ENCODE assay signal across 8 cellular contexts in the genomic region with DNA sequence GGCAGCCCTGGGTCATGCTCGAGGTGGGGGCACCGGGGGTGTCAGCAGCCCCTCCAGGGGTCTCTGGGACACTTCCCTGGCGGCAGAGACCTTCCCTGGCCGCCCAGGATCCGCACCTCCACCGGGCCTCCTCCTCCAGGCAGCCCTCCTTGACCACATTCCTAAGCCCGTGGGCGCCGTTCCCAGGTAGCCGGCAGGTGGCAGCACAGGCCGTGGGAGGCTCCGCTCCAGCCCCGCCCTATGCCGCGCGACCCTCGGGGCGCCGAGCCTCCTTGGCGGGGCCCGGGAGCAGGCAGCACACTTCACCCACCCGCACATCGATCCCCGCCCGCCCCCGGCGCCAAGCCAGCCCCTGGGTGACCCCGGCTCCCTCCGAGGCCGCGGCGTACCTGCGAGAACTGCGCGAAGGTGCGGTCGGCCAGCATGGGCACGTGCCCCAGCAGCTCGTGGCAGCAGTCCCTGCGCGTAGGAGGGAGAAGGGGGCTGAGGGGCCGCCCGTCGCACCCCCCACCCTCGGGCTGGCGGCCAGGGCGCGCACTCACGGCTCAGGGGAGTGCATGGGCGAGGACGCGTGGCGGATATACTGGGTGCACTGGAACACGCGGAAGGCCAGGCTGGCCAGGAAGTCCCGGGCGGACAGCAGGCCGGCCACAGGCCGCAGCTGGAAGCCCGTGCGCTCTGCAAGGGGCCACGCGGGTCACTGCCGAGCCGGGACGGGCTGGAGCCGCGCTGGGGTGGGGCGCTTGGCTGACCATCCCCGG. TPM values are rescaled to one million over a fixed set of nuclear protein-coding genes. Genes with fewer than 3 reads are reported as not detected.
DNase-seq lines count a peak whose midpoint lies in the region; ATAC-seq, FAIRE-seq and TF ChIP-seq lines count a peak whose summit lies in the region.

No MANE protein-coding gene starts in this region.

- H3K9ac ChIP-seq in K562 (ENCODE audit: insufficient read depth in 1 of 2, low read depth in 2 of 2, low read length in 2 of 2): no peak overlapping the region
- H3K9ac ChIP-seq in liver (ENCODE audit: low read depth in 1 of 2, low read length in 2 of 2): no peak overlapping the region

- WGBS in K562 (ENCODE audit: insufficient coverage, low coverage, missing lambda C conversion rate): 27% methylated on average over 41 of the region's 70 CpGs
- WGBS in liver: 5% methylated on average over 70 of the region's 70 CpGs
- 14 to 15% methylated on average over 12 to 28 of the region's 70 CpGs for WGBS in testis, 2 donors

- no peak for TF ChIP-seq EP300 in K562 (IDR thresholded peaks at IDR 0.05; ENCODE audit: low read length)

- H3K9me3 ChIP-seq in K562 (replicated peaks; ENCODE audit: control insufficient read depth, insufficient read depth, low read depth, low read length) (no peaks in the 10 kb centered on the region), liver (ENCODE audit: control insufficient read depth in 4 of 4, low read length in 3 of 4) (no peaks in the 10 kb centered on the region), testis (no peaks in the 10 kb centered on the region)

- CTCF ChIA-PET in RWPE1 (lab: Yijun Ruan, JAX): interaction anchor here (0.8 to 4.5 kb wide), 6 partner anchors 11 to 726 kb away, joined by 3 to 25 read pairs (median 4); no protein-coding TSS in a partner anchor
- CTCF ChIA-PET in K562 (lab: Yijun Ruan, JAX; ENCODE audit: low intra/inter-chr PET ratio): interaction anchor here (0.7 to 0.8 kb wide), 2 partner anchors 253 to 254 kb away, joined by 3 to 4 read pairs; no protein-coding TSS in a partner anchor

- no peaks in the 10 kb centered on the region for H3K9me1 ChIP-seq in K562 (ENCODE audit: control insufficient read depth, insufficient read depth, low read length)

- H3K27ac ChIP-seq in RWPE1 (0 out of 2 replicates have a peak overlapping the region, but pooled peaks have one; percentile 16), K562 (ENCODE audit: extremely low read depth, low read depth, low read length) (no peak overlapping the region), liver (ENCODE audit: low read depth in 1 of 2, low read length in 2 of 2) (no peak overlapping the region), testis (no peak overlapping the region)

- H3K4me1 ChIP-seq in K562 (replicated peaks in 1 of 2; ENCODE audit: control insufficient read depth in 2 of 2, insufficient read depth in 2 of 2, low read length in 2 of 2) (peaks cover 0 to 65% of the 10 kb centered on the region in 2 experiments; a peak in 2 of 5 replicates), liver (ENCODE audit: control insufficient read depth in 4 of 4, insufficient read depth in 4 of 4, low read length in 3 of 4) (peaks cover 0 to 56% (median 22%) of the 10 kb centered on the region in 4 donors), testis (peaks cover 16% of the 10 kb centered on the region)

- intact Hi-C loops in K562 (cut with micrococcal nuclease) (no loop called here), testis (cut with DNase I; ENCODE audit: low total_unique reads) (no loop called here)

- TF ChIP-seq RAD21 in K562 (CRISPR knock-in tag; conservative IDR thresholded peaks at IDR 0.05 in 1 of 2, IDR thresholded peaks at IDR 0.05 in 1 of 2): peak; percentile 21 to 57; a peak in 3 of 4 replicates
- peak in 1 of 2 donors; percentile 54 for TF ChIP-seq RAD21 in liver (IDR thresholded peaks at IDR 0.05)

- H3K4me2 ChIP-seq in K562 (ENCODE audit: insufficient read depth, low read length): no peak overlapping the region

- peak; percentile 81 for TF ChIP-seq CTCF in RWPE1 (conservative IDR thresholded peaks at IDR 0.05; ENCODE audit: low read depth)
- TF ChIP-seq CTCF in K562 (IDR thresholded peaks at IDR 0.05 in 2 of 3, conservative IDR thresholded peaks at IDR 0.05 in 1 of 3; ENCODE audit: insufficient read depth in 2 of 3, low read depth in 1 of 3, low read length in 3 of 3): peak; percentile 49 to 75 (median 59); a peak in 5 of 6 replicates
- peak; percentile 39 for TF ChIP-seq CTCF in liver (IDR thresholded peaks at IDR 0.05; ENCODE audit: low read depth, low read length, missing input control)
- TF ChIP-seq CTCF in testis (IDR thresholded peaks at IDR 0.05): peak in 2 of 3 experiments; percentile 31 to 47

- no peak for TF ChIP-seq POLR2A in K562 (conservative IDR thresholded peaks at IDR 0.05)
- TF ChIP-seq POLR2A in testis (IDR thresholded peaks at IDR 0.05): no peak

- peaks cover 7% of the 10 kb centered on the region for H4K20me1 ChIP-seq in K562 (replicated peaks; ENCODE audit: control insufficient read depth, insufficient read depth, low read length)

- no peak overlapping the region for H2AFZ ChIP-seq in K562 (ENCODE audit: low read depth, low read length)

- DNase-seq in GM03348 (ENCODE audit: low spot score) (peak; percentile 59), RWPE1 (ENCODE audit: low spot score) (no peak), K562 (ENCODE audit: extremely low read depth in 1 of 4, low spot score in 3 of 4) (peak; percentile 35 to 76 (median 65)), testis (peak; percentile 51)

- ATAC-seq in K562 (peak; percentile 83), GM21737 (IDR thresholded peaks at IDR 0.05; ENCODE audit: unreplicated experiment) (no peak), HG02759 (IDR thresholded peaks at IDR 0.05; ENCODE audit: unreplicated experiment) (no peak), GM18868 (IDR thresholded peaks at IDR 0.05; ENCODE audit: unreplicated experiment) (no peak)

- H3K4me3 ChIP-seq in K562: no peak overlapping the region
- peak overlapping the region in 1 of 3 donors; percentile 7 for H3K4me3 ChIP-seq in liver (ENCODE audit: low read depth in 1 of 3, low read length in 3 of 3)
- peak overlapping the region; percentile 18 to 23 for H3K4me3 ChIP-seq in testis

- in situ Hi-C loops in K562 (cut with MboI): no loop called here

- no TSS peak for BruUV-seq in K562 (replicated peaks; lab: Mats Ljungman, UMichigan)

- H3K36me3 ChIP-seq in K562 (ENCODE audit: control insufficient read depth, insufficient read depth, low read length) (no peaks in the 10 kb centered on the region), liver (ENCODE audit: control insufficient read depth in 4 of 4, insufficient read depth in 3 of 4, low read depth in 1 of 4, low read length in 3 of 4) (no peaks in the 10 kb centered on the region), testis (ENCODE audit: low read depth, missing control alignments) (no peaks in the 10 kb centered on the region)

- no peaks in the 10 kb centered on the region for H3K79me2 ChIP-seq in K562 (ENCODE audit: control insufficient read depth, insufficient read depth, low read length)

- POLR2A ChIA-PET in RWPE1 (lab: Yijun Ruan, JAX; ENCODE audit: low non-redundant PET): no interaction called here
- POLR2A ChIA-PET in K562 (lab: Yijun Ruan, JAX): no interaction called here

- no peak for FAIRE-seq in K562 (lab: Jason Lieb, UNC)

- peaks cover 0 to 31% of the 10 kb centered on the region in 2 experiments; a peak in 3 of 5 replicates for H3K27me3 ChIP-seq in K562 (ENCODE audit: control insufficient read depth in 2 of 2, insufficient read depth in 2 of 2, low read length in 2 of 2)
- H3K27me3 ChIP-seq in liver (ENCODE audit: control insufficient read depth in 4 of 4, insufficient read depth in 4 of 4, low read length in 3 of 4): no peaks in the 10 kb centered on the region
- no peaks in the 10 kb centered on the region for H3K27me3 ChIP-seq in testis

RNA-seq across cellular contexts. Expression of a gene that starts 5.3 kb away (rescaled TPM):
- total RNA-seq in K562 (2011; cell fraction: chromatin; rRNA removed; ENCODE audit: low replicate concordance): not detected in 2 replicates
- not detected in 2 replicates for total RNA-seq in K562 (2011; cell fraction: nucleolus; rRNA removed)
- not detected in 2 replicates for total RNA-seq in K562 (2011; cell fraction: nucleoplasm; rRNA removed)
- not detected in 2 replicates for total RNA-seq in K562 (2014; rRNA removed)
- total RNA-seq in K562 (2014; rRNA removed; fragmentation: Illumina TruSeq; extraction: Trizol): not detected in 2 replicates
- total RNA-seq in K562 (2015; rRNA removed; fragmentation: Illumina TruSeq; extraction: Trizol): not detected in 2 replicates
- not detected in 2 replicates for total RNA-seq in K562 (2021)
- not detected in 2 replicates for polyA plus RNA-seq in K562 (2011; rRNA removed)
- not detected in 2 replicates for polyA plus RNA-seq in K562 (2011; cell fraction: cytosol; rRNA removed)
- polyA plus RNA-seq in K562 (2011; cell fraction: nucleus; rRNA removed): not detected in 2 replicates
- not detected in 2 replicates for polyA plus RNA-seq in K562 (2012)
- polyA plus RNA-seq in K562 (2014; fragmentation: Illumina TruSeq; extraction: Trizol): not detected in 2 replicates
- not detected for polyA plus RNA-seq in K562 (2014; fragmentation: Nextera tagmentation; extraction: Ambion mirVana)
- polyA plus RNA-seq in K562 (2014; rRNA removed): not detected in 2 replicates
- polyA minus RNA-seq in K562 (2011; rRNA and poly(A)+ RNA removed): not detected in 2 replicates
- not detected in 2 replicates for polyA minus RNA-seq in K562 (2011; cell fraction: cytosol; rRNA and poly(A)+ RNA removed)
- polyA minus RNA-seq in K562 (2011; cell fraction: nucleus; rRNA and poly(A)+ RNA removed): not detected in 2 replicates
- under 1 TPM in 1 of 2 donors, not detected in 1; 0.37 TPM for total RNA-seq in liver
- under 1 TPM in 1 of 2 donors, not detected in 1; 0.16 TPM for polyA plus RNA-seq in liver
- not detected for total RNA-seq in testis
- not detected for polyA plus RNA-seq in testis (ENCODE audit: insufficient read depth, low read depth, low replicate concordance)

RNA-seq across cellular contexts. Expression of a gene that starts 5.3 kb away (rescaled TPM):
- not detected in 2 replicates for total RNA-seq in K562 (2011; cell fraction: chromatin; rRNA removed; ENCODE audit: low replicate concordance)
- not detected in 2 replicates for total RNA-seq in K562 (2011; cell fraction: nucleolus; rRNA removed)
- not detected in 2 replicates for total RNA-seq in K562 (2011; cell fraction: nucleoplasm; rRNA removed)
- not detected in 2 replicates for total RNA-seq in K562 (2014; rRNA removed)
- not detected in 2 replicates for total RNA-seq in K562 (2014; rRNA removed; fragmentation: Illumina TruSeq; extraction: Trizol)
- not detected in 2 replicates for total RNA-seq in K562 (2015; rRNA removed; fragmentation: Illumina TruSeq; extraction: Trizol)
- not detected in 2 replicates for total RNA-seq in K562 (2021)
- polyA plus RNA-seq in K562 (2011; rRNA removed): not detected in 2 replicates
- polyA plus RNA-seq in K562 (2011; cell fraction: cytosol; rRNA removed): 0.06 TPM in 1 of 2 replicates, not detected in the other
- polyA plus RNA-seq in K562 (2011; cell fraction: nucleus; rRNA removed): not detected in 2 replicates
- not detected in 2 replicates for polyA plus RNA-seq in K562 (2012)
- polyA plus RNA-seq in K562 (2014; fragmentation: Illumina TruSeq; extraction: Trizol): not detected in 2 replicates
- polyA plus RNA-seq in K562 (2014; fragmentation: Nextera tagmentation; extraction: Ambion mirVana): not detected
- not detected in 2 replicates for polyA plus RNA-seq in K562 (2014; rRNA removed)
- not detected in 2 replicates for polyA minus RNA-seq in K562 (2011; rRNA and poly(A)+ RNA removed)
- not detected in 2 replicates for polyA minus RNA-seq in K562 (2011; cell fraction: cytosol; rRNA and poly(A)+ RNA removed)
- polyA minus RNA-seq in K562 (2011; cell fraction: nucleus; rRNA and poly(A)+ RNA removed): not detected in 2 replicates
- total RNA-seq in liver: not detected
- polyA plus RNA-seq in liver: under 1 TPM; 0.13 to 0.24 TPM
- total RNA-seq in testis: 1 to 10 TPM; 1.1 to 2.0 TPM
- polyA plus RNA-seq in testis (ENCODE audit: insufficient read depth, low read depth, low replicate concordance): 1.2 TPM

RNA-seq across cellular contexts. Expression of a gene that starts 27.1 kb away (rescaled TPM):
- total RNA-seq in K562 (2011; cell fraction: chromatin; rRNA removed; ENCODE audit: low replicate concordance): not detected in 2 replicates
- not detected in 2 replicates for total RNA-seq in K562 (2011; cell fraction: nucleolus; rRNA removed)
- not detected in 2 replicates for total RNA-seq in K562 (2011; cell fraction: nucleoplasm; rRNA removed)
- total RNA-seq in K562 (2014; rRNA removed) (not detected in 2 replicates), K562 (2014; rRNA removed; fragmentation: Illumina TruSeq; extraction: Trizol) (not detected in 2 replicates), K562 (2015; rRNA removed; fragmentation: Illumina TruSeq; extraction: Trizol) (not detected in 2 replicates), K562 (2021) (0.16 and 0.67 TPM in 2 replicates), liver (1,000 to 10,000 TPM in 1 of 2 donors, 10 to 100 TPM in 1; 70.5 to 1,440 TPM), testis (100 to 1,000 TPM in 1 of 2 donors, 10 to 100 TPM in 1; 69.8 to 104 TPM)
- polyA plus RNA-seq in K562 (2011; rRNA removed) (not detected in 2 replicates), K562 (2014; fragmentation: Illumina TruSeq; extraction: Trizol) (not detected in 2 replicates), K562 (2014; fragmentation: Nextera tagmentation; extraction: Ambion mirVana) (not detected), K562 (2014; rRNA removed) (0.03 TPM in 1 of 2 replicates, not detected in the other), liver (100 to 1,000 TPM; 125 to 259 TPM), testis (ENCODE audit: insufficient read depth, low read depth, low replicate concordance) (52.3 TPM)
- 0.01 TPM in 1 of 2 replicates, not detected in the other for polyA plus RNA-seq in K562 (2011; cell fraction: cytosol; rRNA removed)
- polyA plus RNA-seq in K562 (2011; cell fraction: nucleus; rRNA removed): 0.03 TPM in 1 of 2 replicates, not detected in the other
- polyA plus RNA-seq in K562 (2012): 0.03 and 0.04 TPM in 2 replicates
- 0.07 and 0.18 TPM in 2 replicates for polyA minus RNA-seq in K562 (2011; rRNA and poly(A)+ RNA removed)
- 5.3 TPM in 1 of 2 replicates, not detected in the other for polyA minus RNA-seq in K562 (2011; cell fraction: cytosol; rRNA and poly(A)+ RNA removed)
- polyA minus RNA-seq in K562 (2011; cell fraction: nucleus; rRNA and poly(A)+ RNA removed): not detected in 2 replicates

Comparison
In these comparisons a context has a peak if more than half of its experiments do, and no peak if none do; other contexts are left out.
1. RNA of a gene that starts 27.1 kb away (total RNA-seq): 70.5 to 1,440 TPM in liver and 69.8 to 104 TPM in testis; 0.16 to 0.67 TPM in K562; every median in the first group is over 10 times any median in the second.
2. Peak in every context shown above with its lines, with median percentiles within 50 percentile points of each other: CTCF ChIP-seq.